28 cellular contexts compared by ENCODE assay signal in genomic region chr6:63140114-63140513, GRCh38.
"Had no signal": no experiment of that assay in that cellular context is flagged by ENCODE, and none has a peak within 500 bp of the region (broad histone marks: within the 10 kb centered on the region; RNA-seq: fewer than 3 reads in every experiment).

No MANE protein-coding gene starts in this region.

- DNase-seq: natural killer cell; occipital lobe; ovary; posterior cingulate gyrus; psoas muscle; right cardiac atrium; spleen; stimulated activated CD4-positive, alpha-beta T cell treated with anti-CD3 and anti-CD28 coated beads, Interleukin-12 subunit alpha, Interleukin-12 subunit beta, amount 100 ng/mL, for 4 hours; stimulated activated CD4-positive, alpha-beta T cell treated with anti-CD3 and anti-CD28 coated beads, Interleukin-1b, Interleukin-23, amount 100 ng/mL, for 48 hours; stimulated activated CD4-positive, alpha-beta T cell treated with anti-CD3 and anti-CD28 coated beads, Interleukin-4, amount 100 ng/mL, for 1 hour; stimulated activated CD4-positive, alpha-beta T cell treated with anti-CD3 and anti-CD28 coated beads, Interleukin-4, amount 100 ng/mL, for 4 hours; stimulated activated CD8-positive, alpha-beta memory T cell treated with anti-CD3 and anti-CD28 coated beads, Interleukin-4, amount 100 ng/mL, for 48 hours; stimulated activated naive CD4-positive, alpha-beta T cell; stimulated activated naive CD8-positive, alpha-beta T cell treated with anti-CD3 and anti-CD28 coated beads, Interleukin-15, amount 100 ng/mL, for 72 hours; stimulated activated naive CD8-positive, alpha-beta T cell treated with anti-CD3 and anti-CD28 coated beads, Interleukin-15, Interleukin-2, amounts not matched to agents 100 U/mL and 50 U/mL, for 24 hours; substantia nigra; testis; tibial artery; transverse colon had no signal

- H3K27ac ChIP-seq: neural progenitor cell, ovary, parathyroid adenoma, psoas muscle, skin epidermis, spleen, suprapubic skin, testis, tibial artery, transverse colon, upper lobe of right lung, vagina had no signal

- H3K9me3 ChIP-seq: ovary, psoas muscle, suprapubic skin, testis, tibial artery, transverse colon, vagina had no signal

- H3K4me1 ChIP-seq: neural progenitor cell, parathyroid adenoma, psoas muscle, spleen, suprapubic skin, testis, tibial artery, transverse colon, upper lobe of right lung, vagina had no signal

- H3K36me3 ChIP-seq: neural progenitor cell, ovary, spleen, suprapubic skin, tibial artery, transverse colon, upper lobe of right lung, vagina had no signal

- H2AFZ ChIP-seq: neural progenitor cell, parathyroid adenoma had no signal

- H3K9ac ChIP-seq: neural progenitor cell, parathyroid adenoma had no signal

- ATAC-seq: natural killer cell; psoas muscle; right cardiac atrium; sciatic nerve; stimulated activated memory B cell treated with anti-CD40 and anti-IgM and Interleukin-4, amounts not matched to agents 10 μg/mL and 1 μg/mL and 100 μg/mL, for 72 hours; stimulated activated naive CD8-positive, alpha-beta T cell treated with anti-CD3 and anti-CD28 coated beads, Interleukin-15, amount 100 ng/mL, for 72 hours; stimulated activated naive CD8-positive, alpha-beta T cell treated with anti-CD3 and anti-CD28 coated beads, Interleukin-15, Interleukin-2, amounts not matched to agents 100 U/mL and 50 U/mL, for 24 hours had no signal

- H3K4me3 ChIP-seq: neural progenitor cell, ovary, psoas muscle, skin epidermis, smooth muscle cell, spleen, suprapubic skin, testis, tibial artery, transverse colon, upper lobe of right lung, vagina had no signal

- H3K79me2 ChIP-seq: parathyroid adenoma had no signal

- H3K27me3 ChIP-seq: neural progenitor cell, ovary, spleen, suprapubic skin, testis, tibial artery, transverse colon, upper lobe of right lung, vagina had no signal

- H3K4me2 ChIP-seq: neural progenitor cell, smooth muscle cell had no signal
